In the genomic region with DNA sequence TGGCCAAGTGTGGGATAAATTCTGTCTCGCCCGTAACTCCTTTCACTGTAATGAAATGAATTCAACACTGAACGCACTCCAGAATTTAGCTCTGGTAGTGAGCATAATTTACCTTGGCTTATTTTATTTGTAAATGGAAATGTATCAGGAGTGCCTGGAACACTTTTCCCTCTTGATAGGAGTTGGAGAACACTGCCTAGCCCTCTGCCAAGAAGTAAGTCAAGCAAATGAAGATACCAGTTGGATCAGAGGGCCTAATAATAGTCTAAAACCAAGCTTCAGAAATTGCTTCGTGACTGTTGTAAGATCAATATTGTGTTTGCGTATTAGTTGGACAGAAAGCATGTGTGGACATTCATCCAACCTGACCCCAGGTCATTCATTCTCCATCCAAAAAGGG, we compare ENCODE assay signal across 33 cellular contexts.
"Had no signal": no experiment of that assay in that cellular context is flagged by ENCODE, and none has a peak within 500 bp of the region (broad histone marks: within the 10 kb centered on the region; RNA-seq: fewer than 3 reads in every experiment).

No MANE protein-coding gene starts in this region.

- H3K36me3 Mint-ChIP-seq: activated naive CD4-positive, alpha-beta T cell treated with anti-CD3 and anti-CD28 coated beads, Interleukin-2, amount 50 U/mL, for 72 hours; IgD-negative memory B cell had no signal

- H3K27ac ChIP-seq: adrenal gland, body of pancreas, breast epithelium, SJSA1 had no signal

- H3K4me1 Mint-ChIP-seq: activated CD4-positive, alpha-beta T cell treated with anti-CD3 and anti-CD28 coated beads for 36 hours; activated CD4-positive, alpha-beta T cell treated with anti-CD3 and anti-CD28 coated beads, Interleukin-2, amount 10 ng/mL, durations not matched to agents 7 days and 5 days; IgD-negative memory B cell had no signal

- H3K4me1 ChIP-seq: body of pancreas, breast epithelium, SJSA1 had no signal

- H3K27me3 Mint-ChIP-seq: activated CD4-positive, alpha-beta T cell treated with anti-CD3 and anti-CD28 coated beads for 36 hours; activated T-cell treated with anti-CD3 and anti-CD28 coated beads, Interleukin-2, amount 50 U/mL, for 24 hours; IgD-negative memory B cell had no signal

- ATAC-seq: activated CD4-positive, alpha-beta T cell treated with anti-CD3 and anti-CD28 coated beads for 36 hours; activated CD4-positive, CD25-positive, alpha-beta regulatory T cell treated with anti-CD3 and anti-CD28 coated beads, Interleukin-2, amount 50 U/mL, for 24 hours; activated CD8-positive, alpha-beta T cell treated with anti-CD3 and anti-CD28 coated beads, Interleukin-2, amount 10 ng/mL, durations not matched to agents 7 days and 5 days; activated naive CD4-positive, alpha-beta T cell treated with anti-CD3 and anti-CD28 coated beads, Interleukin-2, amount 50 U/mL, for 72 hours; body of pancreas had no signal

- FAIRE-seq: astrocyte, TTC549 had no signal

- H3K9me3 Mint-ChIP-seq: activated CD4-positive, alpha-beta T cell treated with anti-CD3 and anti-CD28 coated beads, Interleukin-2, amount 10 ng/mL, durations not matched to agents 7 days and 5 days; activated naive CD4-positive, alpha-beta T cell treated with anti-CD3 and anti-CD28 coated beads, Interleukin-2, amount 50 U/mL, for 72 hours; activated T-cell treated with anti-CD3 and anti-CD28 coated beads, Interleukin-2, amount 50 U/mL, for 24 hours; activated T-helper 2 cell treated with anti-CD3 and anti-CD28 coated beads, Interferon-gamma antibody, Interleukin-2, Interleukin-4, amounts not matched to agents 10 μg/mL and 5 μg/mL and 100 μg/mL, durations not matched to agents 14 hours and 24 hours and 36 hours; IgD-negative memory B cell; T-helper 1 cell treated with Interleukin-12 subunit alpha and Interleukin-12 subunit beta and Interleukin-4 antibody, amounts not matched to agents 30 μg/mL and 1 μg/mL, for 36 hours; T-helper 2 cell treated with Interferon-gamma antibody and Interleukin-4, amounts not matched to agents 5 μg/mL and 100 μg/mL, for 36 hours had no signal

- H3K27me3 ChIP-seq: adrenal gland, body of pancreas, breast epithelium, SJSA1 had no signal

- H3K9me3 ChIP-seq: adrenal gland, body of pancreas, breast epithelium, SJSA1, SK-N-SH had no signal

- H3K4me3 Mint-ChIP-seq: activated CD4-positive, alpha-beta T cell treated with anti-CD3 and anti-CD28 coated beads for 36 hours; activated CD4-positive, alpha-beta T cell treated with anti-CD3 and anti-CD28 coated beads, Interleukin-2, amount 10 ng/mL, durations not matched to agents 7 days and 5 days; activated CD8-positive, alpha-beta T cell treated with anti-CD3 and anti-CD28 coated beads, Interleukin-2, amount 10 ng/mL, durations not matched to agents 7 days and 5 days; activated T-cell treated with anti-CD3 and anti-CD28 coated beads, Interleukin-2, amount 50 U/mL, for 24 hours; IgD-negative memory B cell; T-helper 1 cell treated with Interleukin-12 subunit alpha and Interleukin-12 subunit beta and Interleukin-4 antibody, amounts not matched to agents 30 μg/mL and 1 μg/mL, for 36 hours; T-helper 2 cell treated with Interferon-gamma antibody and Interleukin-4, amounts not matched to agents 5 μg/mL and 100 μg/mL, for 36 hours had no signal

- DNase-seq: activated CD4-positive, alpha-beta T cell treated with anti-CD3 and anti-CD28 coated beads for 36 hours; activated CD4-positive, alpha-beta T cell treated with anti-CD3 and anti-CD28 coated beads, Interleukin-2, amount 10 ng/mL, durations not matched to agents 7 days and 5 days; activated CD4-positive, alpha-beta T cell treated with anti-CD3 and anti-CD28 coated beads, Interleukin-2, amount 50 U/mL, for 48 hours; activated CD8-positive, alpha-beta T cell treated with anti-CD3 and anti-CD28 coated beads, Interleukin-2, amount 10 ng/mL, durations not matched to agents 7 days and 5 days; activated gamma-delta T cell; activated naive CD4-positive, alpha-beta T cell treated with Interleukin-2 at 50 U/mL for 16 hours; activated T-cell treated with anti-CD3 and anti-CD28 coated beads, Interleukin-2, amount 50 U/mL, for 24 hours; adrenal gland; body of pancreas; caudate nucleus; Karpas-422; KBM-7; NCI-H1105; NCI-H1417 treated with DMSO at 0.1 percent for 48 hours; NCI-H187 treated with DMSO at 0.1 percent for 48 hours; NCI-H2081; NCI-H226; NCI-H510A; NCI-H526; NCI-H748 treated with DMSO at 0.1 percent for 48 hours; OCI-M1; SHP77 treated with DMSO at 0.1 percent for 48 hours; SK-N-SH had no signal

- H3K36me3 ChIP-seq: adrenal gland, breast epithelium, SJSA1 had no signal

- H3K27ac Mint-ChIP-seq: activated CD4-positive, alpha-beta T cell treated with anti-CD3 and anti-CD28 coated beads for 36 hours; activated CD4-positive, alpha-beta T cell treated with anti-CD3 and anti-CD28 coated beads, Interleukin-2, amount 10 ng/mL, durations not matched to agents 7 days and 5 days; activated CD8-positive, alpha-beta T cell treated with anti-CD3 and anti-CD28 coated beads, Interleukin-2, amount 10 ng/mL, durations not matched to agents 7 days and 5 days; activated naive CD4-positive, alpha-beta T cell treated with anti-CD3 and anti-CD28 coated beads, Interleukin-2, amount 50 U/mL, for 72 hours; activated T-cell treated with anti-CD3 and anti-CD28 coated beads, Interleukin-2, amount 50 U/mL, for 24 hours; activated T-helper 2 cell treated with anti-CD3 and anti-CD28 coated beads, Interferon-gamma antibody, Interleukin-2, Interleukin-4, amounts not matched to agents 10 μg/mL and 5 μg/mL and 100 μg/mL, durations not matched to agents 14 hours and 24 hours and 36 hours; IgD-negative memory B cell; T-helper 1 cell treated with Interleukin-12 subunit alpha and Interleukin-12 subunit beta and Interleukin-4 antibody, amounts not matched to agents 30 μg/mL and 1 μg/mL, for 36 hours; T-helper 2 cell treated with Interferon-gamma antibody and Interleukin-4, amounts not matched to agents 5 μg/mL and 100 μg/mL, for 36 hours had no signal

- H3K4me3 ChIP-seq: adrenal gland, body of pancreas, breast epithelium, SJSA1 had no signal

- H3K9ac ChIP-seq: SK-N-SH had no signal
